ENCODE assay signal across 19 cellular contexts in genomic region chrX:35499071-35499862, GRCh38.
DNase-seq lines count a peak whose midpoint lies in the region; TF ChIP-seq lines count a peak whose summit lies in the region.
"Had no signal": no experiment of that assay in that cellular context is flagged by ENCODE, and none has a peak within 500 bp of the region (broad histone marks: within the 10 kb centered on the region; RNA-seq: fewer than 3 reads in every experiment).

No MANE protein-coding gene starts in this region.

- H3K27me3 Mint-ChIP-seq in chondrocyte (ENCODE audit: low read depth): no peaks in the 10 kb centered on the region
- H3K27me3 Mint-ChIP-seq: B cell; CD4-positive, alpha-beta T cell had no signal

- no peak for TF ChIP-seq CTCF in chondrocyte (IDR thresholded peaks at IDR 0.05)

- H3K4me3 Mint-ChIP-seq in chondrocyte (ENCODE audit: unreplicated experiment): no peak overlapping the region
- H3K4me3 Mint-ChIP-seq: B cell; CD4-positive, alpha-beta T cell; CD8-positive, alpha-beta memory T cell had no signal

- peak; percentile 6 for DNase-seq in activated gamma-delta T cell (lab: John Stamatoyannopoulos, UW)
- no peak for DNase-seq in activated gamma-delta T cell treated with Interleukin-2 at 50 U/mL for 16 hours
- DNase-seq in NCI-H510A (lab: John Stamatoyannopoulos, UW): peak; percentile 38
- peak; percentile 92 for DNase-seq in chondrocyte (ENCODE audit: low spot score)
- DNase-seq in Ammon's horn (ENCODE audit: low spot score): no peak
- DNase-seq in NCI-H524 (lab: John Stamatoyannopoulos, UW): no peak
- DNase-seq: 8988T; ACHN; CD4-positive, alpha-beta T cell; CD8-positive, alpha-beta memory T cell; COR-L47; DMS 273 treated with DMSO at 0.1 percent for 48 hours; DMS153; DMS53; DMS79; DND-41; EL; GDM1 had no signal

- no peaks in the 10 kb centered on the region for H3K36me3 Mint-ChIP-seq in chondrocyte (ENCODE audit: low read depth)
- H3K36me3 Mint-ChIP-seq: CD8-positive, alpha-beta memory T cell had no signal

- H3K4me1 Mint-ChIP-seq in chondrocyte (ENCODE audit: low read depth): no peaks in the 10 kb centered on the region
- H3K4me1 Mint-ChIP-seq: B cell; CD8-positive, alpha-beta memory T cell had no signal

- H3K27ac Mint-ChIP-seq in chondrocyte (ENCODE audit: unreplicated experiment): no peak overlapping the region
- H3K27ac Mint-ChIP-seq: B cell; CD4-positive, alpha-beta T cell; CD8-positive, alpha-beta memory T cell had no signal

- H3K9me3 Mint-ChIP-seq in chondrocyte (ENCODE audit: low read depth): peaks cover 9% of the 10 kb centered on the region
- H3K9me3 Mint-ChIP-seq: CD4-positive, alpha-beta T cell had no signal

Comparison
In these comparisons a context has a peak if more than half of its experiments do, and no peak if none do; other contexts are left out.
1. DNase-seq: peak in activated gamma-delta T cell (single experiment), NCI-H510A (single experiment) and chondrocyte (single experiment); none in activated gamma-delta T cell treated with Interleukin-2 at 50 U/mL for 16 hours (single experiment), Ammon's horn (single experiment) and NCI-H524 (0 of 2).